24 cellular contexts compared by ENCODE assay signal in the genomic region with DNA sequence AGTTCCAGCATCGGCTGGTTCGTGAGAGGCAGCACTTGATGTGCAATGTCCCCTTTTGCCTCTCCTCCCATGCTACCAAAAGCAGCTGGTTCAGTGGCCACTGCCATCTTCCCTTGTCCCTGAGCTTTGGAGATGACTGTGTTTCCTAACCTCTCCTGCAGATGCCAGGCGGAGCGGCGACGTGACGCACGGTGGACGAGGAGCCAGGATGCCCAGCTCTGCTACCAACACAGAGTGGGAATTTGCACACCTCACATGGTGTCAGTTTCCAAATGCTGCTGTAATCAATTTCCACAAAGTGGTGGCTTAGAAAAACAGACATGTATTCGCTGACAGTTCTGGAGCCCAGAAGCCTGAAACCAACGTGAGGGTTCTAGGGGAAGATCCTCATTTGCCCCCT. TPM values are rescaled to one million over a fixed set of nuclear protein-coding genes. Genes with fewer than 3 reads are reported as not detected.
A peak's percentile ranks its signal among the peaks of the same experiment; 100 is the strongest.
DNase-seq lines count a peak whose midpoint lies in the region; ATAC-seq, FAIRE-seq and TF ChIP-seq lines count a peak whose summit lies in the region.
"Had no signal": no experiment of that assay in that cellular context is flagged by ENCODE, and none has a peak within 500 bp of the region (broad histone marks: within the 10 kb centered on the region; RNA-seq: fewer than 3 reads in every experiment).

No MANE protein-coding gene starts in this region.

- no peak overlapping the region for H3K4me3 Mint-ChIP-seq in activated naive CD4-positive, alpha-beta T cell treated with anti-CD3 and anti-CD28 coated beads, Interleukin-2, amount 10 ng/mL, durations not matched to agents 7 days and 5 days
- no peak overlapping the region for H3K4me3 Mint-ChIP-seq in neural progenitor cell
- H3K4me3 Mint-ChIP-seq: B cell; CD4-positive, alpha-beta T cell; CD8-positive, alpha-beta T cell had no signal

- TF ChIP-seq POLR2A in H1 (IDR thresholded peaks at IDR 0.05; ENCODE audit: control extremely low read depth in 1 of 2, low read depth in 2 of 2, low read length in 2 of 2) (no peak), spleen (IDR thresholded peaks at IDR 0.05) (no peak)

- TF ChIP-seq EP300 in H1 (IDR thresholded peaks at IDR 0.05; ENCODE audit: borderline replicate concordance in 1 of 2, low read depth in 2 of 2, low read length in 2 of 2) = no peak

- H3K27me3 ChIP-seq in H1 (replicated peaks in 1 of 4; ENCODE audit: control insufficient read depth in 3 of 4, extremely low read depth in 1 of 4, insufficient read depth in 3 of 4, low read length in 3 of 4) = peaks cover 2 to 9% (median 3%) of the 10 kb centered on the region in 4 experiments; a peak in 4 of 7 replicates
- H3K27me3 ChIP-seq in neural progenitor cell = no peaks in the 10 kb centered on the region
- H3K27me3 ChIP-seq in spleen (replicated peaks in 1 of 7) = peaks cover 0 to 3% (median 0%) of the 10 kb centered on the region in 7 donors
- H3K27me3 ChIP-seq in heart right ventricle = peaks cover 0 to 4% (median 0%) of the 10 kb centered on the region in 7 donors
- H3K27me3 ChIP-seq: BLaER1 treated with 17β-estradiol and CSF1 and Interleukin-3, amounts not matched to agents 10 nM and 100 nM had no signal

- POLR2A ChIA-PET in H1 (lab: Charles Lee; ENCODE audit: partially characterized antibody) = interaction anchor here (1.0 to 1.7 kb wide), 3 partner anchors 9 to 22 kb away, joined by 3 to 4 read pairs (median 4); no protein-coding TSS in a partner anchor

- H3K27ac ChIP-seq in H1 (ENCODE audit: low read depth, low read length) = no peak overlapping the region
- H3K27ac ChIP-seq in neural progenitor cell = no peak overlapping the region
- H3K27ac ChIP-seq in spleen = no peak overlapping the region
- H3K27ac ChIP-seq in heart right ventricle = no peak overlapping the region
- H3K27ac ChIP-seq: 22Rv1, C4-2B had no signal

- TF ChIP-seq RAD21 in H1 (IDR thresholded peaks at IDR 0.05 in 1 of 2, conservative IDR thresholded peaks at IDR 0.05 in 1 of 2; ENCODE audit: low read depth in 2 of 2, low read length in 2 of 2) = no peak

- no peak overlapping the region for H2BK15ac ChIP-seq in H1 (ENCODE audit: low read length)

- H3K4me1 Mint-ChIP-seq in activated naive CD4-positive, alpha-beta T cell treated with anti-CD3 and anti-CD28 coated beads, Interleukin-2, amount 10 ng/mL, durations not matched to agents 7 days and 5 days = peaks cover 5% of the 10 kb centered on the region
- peaks cover 33% of the 10 kb centered on the region for H3K4me1 Mint-ChIP-seq in neural progenitor cell

- CTCF ChIA-PET in activated naive CD4-positive, alpha-beta T cell treated with anti-CD3 and anti-CD28 coated beads, Interleukin-2, amount 10 ng/mL, durations not matched to agents 7 days and 5 days (lab: Charles Lee) = no interaction called here
- CTCF ChIA-PET in H1 (lab: Charles Lee; ENCODE audit: partially characterized antibody) = interaction anchor here (0.6 to 0.7 kb wide), 3 partner anchors 14 to 518 kb away, joined by 3 to 4 read pairs (median 3); no protein-coding TSS in a partner anchor

- no peaks in the 10 kb centered on the region for H3K36me3 Mint-ChIP-seq in activated naive CD4-positive, alpha-beta T cell treated with anti-CD3 and anti-CD28 coated beads, Interleukin-2, amount 10 ng/mL, durations not matched to agents 7 days and 5 days
- H3K36me3 Mint-ChIP-seq in neural progenitor cell = no peaks in the 10 kb centered on the region
- H3K36me3 Mint-ChIP-seq: CD8-positive, alpha-beta T cell had no signal

- no peaks in the 10 kb centered on the region for H3K23me2 ChIP-seq in H1 (ENCODE audit: low read depth, low read length)

- DNase-seq in activated naive CD4-positive, alpha-beta T cell treated with anti-CD3 and anti-CD28 coated beads, Interleukin-2, amount 10 ng/mL, durations not matched to agents 7 days and 5 days = no peak
- no peak for DNase-seq in activated naive CD4-positive, alpha-beta T cell treated with anti-CD3 and anti-CD28 coated beads, Interleukin-2, amount 50 U/mL, for 16 hours
- no peak for DNase-seq in H1 (ENCODE audit: low read depth in 1 of 2, low spot score in 2 of 2)
- no peak for DNase-seq in neural progenitor cell (ENCODE audit: low spot score)
- DNase-seq in spleen = peak; percentile 29
- DNase-seq in left ventricle myocardium superior = no peak
- no peak for DNase-seq in heart right ventricle
- no peak for DNase-seq in NCI-H510A (lab: John Stamatoyannopoulos, UW)
- DNase-seq: AML-193; Caco-2; Calu3; CD4-positive, alpha-beta T cell; CD8-positive, alpha-beta T cell; DMS79 treated with DMSO at 0.1 percent for 48 hours; GF-D8 had no signal

- H4K8ac ChIP-seq in H1 (ENCODE audit: extremely low read depth, insufficient read depth, low read length) = 0 out of 2 replicates have a peak overlapping the region, but pooled peaks have one; percentile 54

- H4K20me1 ChIP-seq in H1 (replicated peaks in 1 of 2; ENCODE audit: control insufficient read depth in 1 of 2, insufficient read depth in 2 of 2, low read length in 2 of 2) (peaks cover 3% of the 10 kb centered on the region in 2 experiments), neural progenitor cell (ENCODE audit: low read depth) (no peaks in the 10 kb centered on the region)
- H4K20me1 ChIP-seq: BLaER1 treated with 17β-estradiol and CSF1 and Interleukin-3, amounts not matched to agents 10 nM and 100 nM had no signal

- H3K4me3 ChIP-seq in H1 (ENCODE audit: extremely low read depth in 1 of 4, insufficient read depth in 2 of 4, low read depth in 3 of 4, low read length in 4 of 4) (no peak overlapping the region), neural progenitor cell (no peak overlapping the region), spleen (no peak overlapping the region), heart right ventricle (no peak overlapping the region)
- H3K4me3 ChIP-seq: A549; BLaER1 treated with 17β-estradiol and CSF1 and Interleukin-3, amounts not matched to agents 10 nM and 100 nM had no signal

- no peak overlapping the region for H2BK12ac ChIP-seq in H1 (ENCODE audit: low read depth, low read length)

- peaks cover 40% of the 10 kb centered on the region for H3K27me3 Mint-ChIP-seq in activated naive CD4-positive, alpha-beta T cell treated with anti-CD3 and anti-CD28 coated beads, Interleukin-2, amount 10 ng/mL, durations not matched to agents 7 days and 5 days
- H3K27me3 Mint-ChIP-seq in neural progenitor cell (ENCODE audit: insufficient read depth, low read depth) = peaks cover 7% of the 10 kb centered on the region
- H3K27me3 Mint-ChIP-seq: B cell; CD4-positive, alpha-beta T cell had no signal

- no peak overlapping the region for H2BK5ac ChIP-seq in H1 (ENCODE audit: low read depth, low read length)

- H3K56ac ChIP-seq in H1 (replicated peaks; ENCODE audit: insufficient read length, low read depth, low read length) = no peak overlapping the region

- TF ChIP-seq CTCF in H1 (IDR thresholded peaks at IDR 0.05; ENCODE audit: control extremely low read depth in 1 of 3, insufficient read depth in 1 of 3, low read depth in 1 of 3, low read length in 3 of 3) (no peak), neural progenitor cell (IDR thresholded peaks at IDR 0.05) (no peak), spleen (IDR thresholded peaks at IDR 0.05 in 8 of 11, conservative IDR thresholded peaks at IDR 0.05 in 3 of 11) (no peak), heart right ventricle (IDR thresholded peaks at IDR 0.05) (no peak)

- no peaks in the 10 kb centered on the region for H3K9me3 Mint-ChIP-seq in activated naive CD4-positive, alpha-beta T cell treated with anti-CD3 and anti-CD28 coated beads, Interleukin-2, amount 10 ng/mL, durations not matched to agents 7 days and 5 days
- peaks cover 2% of the 10 kb centered on the region for H3K9me3 Mint-ChIP-seq in neural progenitor cell
- H3K9me3 Mint-ChIP-seq: CD4-positive, alpha-beta T cell; CD8-positive, alpha-beta T cell had no signal

- no peaks in the 10 kb centered on the region for H3K9me3 ChIP-seq in H1 (ENCODE audit: insufficient read depth in 2 of 2, low read depth in 1 of 2, low read length in 1 of 2)
- H3K9me3 ChIP-seq in neural progenitor cell (ENCODE audit: low read depth) = no peaks in the 10 kb centered on the region
- no peaks in the 10 kb centered on the region for H3K9me3 ChIP-seq in spleen
- H3K9me3 ChIP-seq in heart right ventricle = no peaks in the 10 kb centered on the region
- H3K9me3 ChIP-seq: A549 had no signal

- no peak overlapping the region for H2BK120ac ChIP-seq in H1 (replicated peaks; ENCODE audit: low read depth, low read length)

- FAIRE-seq in H1 (lab: Jason Lieb, UNC) = no peak
- FAIRE-seq: A549, D721Med, G401.6, GM12891, GM19239 had no signal

- ATAC-seq in left ventricle myocardium superior (no peak), heart right ventricle (no peak)
- ATAC-seq: A549; CD8-positive, alpha-beta T cell had no signal

- H3K4me1 ChIP-seq in H1 (replicated peaks in 1 of 4; ENCODE audit: control insufficient read depth in 3 of 4, insufficient read depth in 4 of 4, low read length in 3 of 4) (peaks cover 0 to 13% (median 10%) of the 10 kb centered on the region in 4 experiments), neural progenitor cell (peaks cover 12% of the 10 kb centered on the region), spleen (peaks cover 0 to 9% (median 0%) of the 10 kb centered on the region in 6 donors), heart right ventricle (peaks cover 0 to 13% (median 0%) of the 10 kb centered on the region in 9 donors)
- H3K4me1 ChIP-seq: Caco-2 had no signal

- no peaks in the 10 kb centered on the region for H3F3A ChIP-seq in neural progenitor cell (ENCODE audit: low read depth)

- H3K4me2 ChIP-seq in H1 (ENCODE audit: insufficient read depth in 1 of 2, low read depth in 2 of 2, low read length in 2 of 2) (no peak overlapping the region), neural progenitor cell (no peak overlapping the region)
- H3K4me2 ChIP-seq: A549 had no signal

- peak overlapping the region; percentile 34 for H3K27ac Mint-ChIP-seq in activated naive CD4-positive, alpha-beta T cell treated with anti-CD3 and anti-CD28 coated beads, Interleukin-2, amount 10 ng/mL, durations not matched to agents 7 days and 5 days
- H3K27ac Mint-ChIP-seq in neural progenitor cell = peak overlapping the region; percentile 76
- H3K27ac Mint-ChIP-seq: B cell; CD4-positive, alpha-beta T cell; CD8-positive, alpha-beta T cell had no signal

- H3K23ac ChIP-seq in H1 (ENCODE audit: insufficient read length) = no peak overlapping the region

- H3K79me2 ChIP-seq in H1 (ENCODE audit: control insufficient read depth in 1 of 2, insufficient read depth in 2 of 2, low read length in 2 of 2) = no peaks in the 10 kb centered on the region
- no peaks in the 10 kb centered on the region for H3K79me2 ChIP-seq in neural progenitor cell (ENCODE audit: low read depth)

- intact Hi-C loops in spleen (cut with DNase I; ENCODE audit: low total_unique reads) (no loop called here), left ventricle myocardium superior (cut with micrococcal nuclease) (no loop called here), heart right ventricle (cut with DNase I) (no loop called here)

- H2AK5ac ChIP-seq in H1 (ENCODE audit: low read depth, low read length) = no peak overlapping the region

- no peak overlapping the region for H4K91ac ChIP-seq in H1 (replicated peaks; ENCODE audit: insufficient read length, low read length)

- H2BK20ac ChIP-seq in H1 (ENCODE audit: low read length) = no peak overlapping the region

- H3K18ac ChIP-seq in H1 (ENCODE audit: extremely low read depth, low read length) = peak overlapping the region; percentile 11; the same call in 1 of the 2 replicates

- no peak overlapping the region for H3K4ac ChIP-seq in H1 (replicated peaks; ENCODE audit: insufficient read length, low read depth, low read length)

- H4K5ac ChIP-seq in H1 (ENCODE audit: insufficient read length, low read depth, low read length) = no peak overlapping the region

- H2AFZ ChIP-seq in H1 (ENCODE audit: low read length) = no peak overlapping the region
- H2AFZ ChIP-seq in neural progenitor cell (replicated peaks) = no peak overlapping the region

- WGBS in H1 (ENCODE audit: extremely low coverage in 1 of 2, insufficient coverage in 1 of 2, insufficient read length in 1 of 2, insufficient replicate concordance in 2 of 2, low coverage in 1 of 2, low lambda C conversion rate in 2 of 2, missing lambda C conversion rate in 1 of 2), 2 experiments = 99% methylated on average over 11 of the region's 11 CpGs; no CpG with 5 or more reads in 1 of the 2 experiments
- WGBS in spleen, 5 donors = 85 to 97% (median 91%) methylated on average over 7 to 11 of the region's 11 CpGs
- 92% methylated on average over 11 of the region's 11 CpGs for WGBS in heart right ventricle, 2 donors

- H3K9ac ChIP-seq in H1 (replicated peaks in 1 of 4; ENCODE audit: extremely low read depth in 1 of 4, low read depth in 3 of 4, low read length in 3 of 4) (no peak overlapping the region), neural progenitor cell (no peak overlapping the region)
- H3K9ac ChIP-seq: BLaER1 treated with 17β-estradiol and CSF1 and Interleukin-3, amounts not matched to agents 10 nM and 100 nM had no signal

- H3K14ac ChIP-seq in H1 (ENCODE audit: insufficient read length) = no peak overlapping the region

- H3K79me1 ChIP-seq in H1 (ENCODE audit: low read depth, low read length) = no peaks in the 10 kb centered on the region

- H3K36me3 ChIP-seq in H1 (ENCODE audit: control insufficient read depth in 2 of 4, insufficient read depth in 4 of 4, low read length in 3 of 4) = no peaks in the 10 kb centered on the region
- H3K36me3 ChIP-seq in neural progenitor cell = no peaks in the 10 kb centered on the region
- H3K36me3 ChIP-seq in spleen = no peaks in the 10 kb centered on the region
- H3K36me3 ChIP-seq in heart right ventricle = no peaks in the 10 kb centered on the region
- H3K36me3 ChIP-seq: BLaER1 treated with 17β-estradiol and CSF1 and Interleukin-3, amounts not matched to agents 10 nM and 100 nM had no signal

RNA-seq across cellular contexts. Expression of gene MAP1LC3B2, which starts 42.5 kb away (rescaled TPM):
- 1.3 and 1.5 TPM in 2 replicates for total RNA-seq in H1 (2021; fragmentation: NEBNext Ultra II Directional; extraction: Animal tissue kit (Norgen Biotek cat#: 25700))
- polyA plus RNA-seq in H1 (2011; rRNA removed) (0.39 TPM in 2 replicates), spleen (1 to 10 TPM in 2 of 3 donors, under 1 TPM in 1; 0.86 to 1.4 (median 1.2) TPM), heart right ventricle (1 to 10 TPM in 1 of 2 donors, under 1 TPM in 1; 0.59 to 4.6 TPM)
- 0.93 TPM for polyA plus RNA-seq in H1 (2011; cell fraction: cytosol; rRNA removed)
- polyA plus RNA-seq in H1 (2011; cell fraction: nucleus; rRNA removed) = 2.5 TPM
- 3.1 to 5.2 TPM (median 3.9 TPM) in 4 replicates for polyA plus RNA-seq in H1 (2012, experiment 1 of 2)
- polyA plus RNA-seq in H1 (2012, experiment 2 of 2) = not detected
- polyA plus RNA-seq in H1 (2013, experiment 1 of 2) = 0.28 TPM
- 0.22 TPM for polyA plus RNA-seq in H1 (2013, experiment 2 of 2)
- 0.73 and 2.6 TPM in 2 replicates for polyA minus RNA-seq in H1 (2011; rRNA and poly(A)+ RNA removed)
- not detected for polyA minus RNA-seq in H1 (2011; cell fraction: cytosol; rRNA and poly(A)+ RNA removed)
- 2.1 TPM for polyA minus RNA-seq in H1 (2011; cell fraction: nucleus; rRNA and poly(A)+ RNA removed)
- total RNA-seq in neural progenitor cell (ENCODE audit: low replicate concordance) (0.39 and 1.5 TPM in 2 replicates), spleen (1 to 10 TPM; 1.4 to 3.0 (median 2.1) TPM), left ventricle myocardium superior (3.2 TPM), heart right ventricle (1 to 10 TPM in 9 of 10 donors, under 1 TPM in 1; 0.82 to 4.1 (median 2.2) TPM)
- total RNA-seq: Caco-2 had no signal
